ENCODE assay signal across 1 cellular context in the genomic region with DNA sequence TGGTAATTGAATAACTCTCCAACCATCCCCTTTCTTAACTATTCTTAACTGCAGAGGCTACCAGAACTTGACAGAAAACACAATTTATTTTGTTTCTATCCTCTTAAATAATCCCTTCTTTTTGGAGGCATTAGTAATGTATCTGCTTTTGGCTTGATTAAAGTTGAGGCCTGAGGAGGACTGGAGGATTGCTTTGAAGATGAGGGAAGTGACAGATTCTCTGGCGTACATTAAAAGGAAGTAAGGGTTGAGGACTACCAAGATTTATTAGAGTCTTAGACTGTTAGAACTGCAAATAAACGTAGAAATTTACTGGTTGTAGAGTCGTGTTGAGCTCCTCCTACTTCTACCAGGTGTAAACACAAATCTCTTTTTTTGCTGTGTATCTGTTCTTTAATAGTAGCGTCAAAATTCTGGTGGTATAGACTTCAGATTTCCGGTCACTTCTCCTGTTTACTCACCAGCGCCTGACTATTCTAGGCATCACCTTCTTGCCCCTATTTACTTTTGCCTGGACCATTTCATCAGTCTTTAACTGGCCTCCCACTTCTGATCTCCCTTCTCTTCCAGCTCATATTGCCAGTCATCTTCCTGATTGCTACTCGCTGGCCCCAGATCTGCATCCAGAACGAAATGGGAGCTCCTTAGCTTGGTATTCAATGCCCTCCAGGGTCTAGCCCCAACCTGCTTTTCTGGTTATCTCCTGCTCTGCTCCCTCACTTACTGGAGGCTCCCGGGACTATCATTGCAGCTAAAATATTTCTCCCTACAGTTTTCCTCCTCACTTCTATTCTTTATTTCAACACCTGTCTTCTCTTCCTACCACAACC.
TF ChIP-seq lines count a peak whose summit lies in the region.

No MANE protein-coding gene starts in this region.

TF ChIP-seq in A549, 52 proteins besides CTCF, POLR2A, EP300 and RAD21 (continued from another document):
- TF ChIP-seq REST (IDR thresholded peaks at IDR 0.05): 0 out of 2 replicates have a peak, but pooled peaks have one; percentile 6
- TF ChIP-seq TP53 (CRISPR knock-in tag; IDR thresholded peaks at IDR 0.05): peak; percentile 87
- 0 out of 2 replicates have a peak, but pooled peaks have one; percentile 19 for TF ChIP-seq ZNF302 (CRISPR knock-in tag; IDR thresholded peaks at IDR 0.05)
- TF ChIP-seq ZFP36 (IDR thresholded peaks at IDR 0.05; ENCODE audit: borderline replicate concordance, partially characterized antibody): no peak
- TF ChIP-seq, protein P1, sequence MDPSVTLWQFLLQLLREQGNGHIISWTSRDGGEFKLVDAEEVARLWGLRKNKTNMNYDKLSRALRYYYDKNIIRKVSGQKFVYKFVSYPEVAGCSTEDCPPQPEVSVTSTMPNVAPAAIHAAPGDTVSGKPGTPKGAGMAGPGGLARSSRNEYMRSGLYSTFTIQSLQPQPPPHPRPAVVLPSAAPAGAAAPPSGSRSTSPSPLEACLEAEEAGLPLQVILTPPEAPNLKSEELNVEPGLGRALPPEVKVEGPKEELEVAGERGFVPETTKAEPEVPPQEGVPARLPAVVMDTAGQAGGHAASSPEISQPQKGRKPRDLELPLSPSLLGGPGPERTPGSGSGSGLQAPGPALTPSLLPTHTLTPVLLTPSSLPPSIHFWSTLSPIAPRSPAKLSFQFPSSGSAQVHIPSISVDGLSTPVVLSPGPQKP (IDR thresholded peaks at IDR 0.05; ENCODE audit: low read depth, low read length): no peak
- TF ChIP-seq PHF8 (IDR thresholded peaks at IDR 0.05; ENCODE audit: borderline replicate concordance, low read depth): no peak
- TF ChIP-seq GATA3 (IDR thresholded peaks at IDR 0.05; ENCODE audit: borderline replicate concordance): 0 out of 2 replicates have a peak, but pooled peaks have one; percentile 45
- no peak for TF ChIP-seq KDM1A (IDR thresholded peaks at IDR 0.05; ENCODE audit: low read depth)
- TF ChIP-seq CBX8 (IDR thresholded peaks at IDR 0.05): no peak
- TF ChIP-seq, protein P2, sequence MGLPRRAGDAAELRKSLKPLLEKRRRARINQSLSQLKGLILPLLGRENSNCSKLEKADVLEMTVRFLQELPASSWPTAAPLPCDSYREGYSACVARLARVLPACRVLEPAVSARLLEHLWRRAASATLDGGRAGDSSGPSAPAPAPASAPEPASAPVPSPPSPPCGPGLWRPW (IDR thresholded peaks at IDR 0.05): no peak
- TF ChIP-seq, protein P3, sequence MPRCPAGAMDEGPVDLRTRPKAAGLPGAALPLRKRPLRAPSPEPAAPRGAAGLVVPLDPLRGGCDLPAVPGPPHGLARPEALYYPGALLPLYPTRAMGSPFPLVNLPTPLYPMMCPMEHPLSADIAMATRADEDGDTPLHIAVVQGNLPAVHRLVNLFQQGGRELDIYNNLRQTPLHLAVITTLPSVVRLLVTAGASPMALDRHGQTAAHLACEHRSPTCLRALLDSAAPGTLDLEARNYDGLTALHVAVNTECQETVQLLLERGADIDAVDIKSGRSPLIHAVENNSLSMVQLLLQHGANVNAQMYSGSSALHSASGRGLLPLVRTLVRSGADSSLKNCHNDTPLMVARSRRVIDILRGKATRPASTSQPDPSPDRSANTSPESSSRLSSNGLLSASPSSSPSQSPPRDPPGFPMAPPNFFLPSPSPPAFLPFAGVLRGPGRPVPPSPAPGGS (IDR thresholded peaks at IDR 0.05): no peak
- TF ChIP-seq CEBPB (IDR thresholded peaks at IDR 0.05): no peak
- no peak for TF ChIP-seq MYC (IDR thresholded peaks at IDR 0.05; ENCODE audit: borderline replicate concordance, low read length)
- no peak for TF ChIP-seq ZSCAN20 (CRISPR knock-in tag; IDR thresholded peaks at IDR 0.05)
- TF ChIP-seq FOSL2 (IDR thresholded peaks at IDR 0.05): no peak
- 0 out of 2 replicates have a peak, but pooled peaks have one; percentile 14 for TF ChIP-seq FOSL2 (CRISPR knock-in tag; IDR thresholded peaks at IDR 0.05)
- no peak for TF ChIP-seq SMC3 (IDR thresholded peaks at IDR 0.05)
- peak; percentile 95 for TF ChIP-seq HOXA7 (CRISPR knock-in tag; IDR thresholded peaks at IDR 0.05)
- peak; percentile 81 for TF ChIP-seq FOSB (CRISPR knock-in tag; IDR thresholded peaks at IDR 0.05)
- no peak for TF ChIP-seq ZC3H11A (IDR thresholded peaks at IDR 0.05)
- TF ChIP-seq CHD2 (IDR thresholded peaks at IDR 0.05; ENCODE audit: low read length, partially characterized antibody): no peak
- no peak for TF ChIP-seq RARB (CRISPR knock-in tag; IDR thresholded peaks at IDR 0.05)
- TF ChIP-seq, protein P4, sequence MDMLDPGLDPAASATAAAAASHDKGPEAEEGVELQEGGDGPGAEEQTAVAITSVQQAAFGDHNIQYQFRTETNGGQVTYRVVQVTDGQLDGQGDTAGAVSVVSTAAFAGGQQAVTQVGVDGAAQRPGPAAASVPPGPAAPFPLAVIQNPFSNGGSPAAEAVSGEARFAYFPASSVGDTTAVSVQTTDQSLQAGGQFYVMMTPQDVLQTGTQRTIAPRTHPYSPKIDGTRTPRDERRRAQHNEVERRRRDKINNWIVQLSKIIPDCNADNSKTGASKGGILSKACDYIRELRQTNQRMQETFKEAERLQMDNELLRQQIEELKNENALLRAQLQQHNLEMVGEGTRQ (IDR thresholded peaks at IDR 0.05): no peak
- TF ChIP-seq NR3C1 (IDR thresholded peaks at IDR 0.05): no peak
- TF ChIP-seq EHMT2 (IDR thresholded peaks at IDR 0.05; ENCODE audit: low read depth): no peak
- TF ChIP-seq, protein P5, sequence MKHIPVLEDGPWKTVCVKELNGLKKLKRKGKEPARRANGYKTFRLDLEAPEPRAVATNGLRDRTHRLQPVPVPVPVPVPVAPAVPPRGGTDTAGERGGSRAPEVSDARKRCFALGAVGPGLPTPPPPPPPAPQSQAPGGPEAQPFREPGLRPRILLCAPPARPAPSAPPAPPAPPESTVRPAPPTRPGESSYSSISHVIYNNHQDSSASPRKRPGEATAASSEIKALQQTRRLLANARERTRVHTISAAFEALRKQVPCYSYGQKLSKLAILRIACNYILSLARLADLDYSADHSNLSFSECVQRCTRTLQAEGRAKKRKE (CRISPR knock-in tag; IDR thresholded peaks at IDR 0.05; ENCODE audit: low read depth): no peak
- TF ChIP-seq NFE2L2 (conservative IDR thresholded peaks at IDR 0.05; ENCODE audit: low read length): no peak
- no peak for TF ChIP-seq RCOR1 (IDR thresholded peaks at IDR 0.05; ENCODE audit: low read depth, low read length)
- peak; percentile 87; the same call in 1 of the 2 replicates for TF ChIP-seq POLR2AphosphoS2 (conservative IDR thresholded peaks at IDR 0.05; ENCODE audit: low read length)
- no peak for TF ChIP-seq BHLHE40 (IDR thresholded peaks at IDR 0.05; ENCODE audit: low read depth, low read length)
- peak; percentile 41 to 68; a peak in 3 of 5 replicates for TF ChIP-seq JUN (IDR thresholded peaks at IDR 0.05)
- TF ChIP-seq MAFK (IDR thresholded peaks at IDR 0.05; ENCODE audit: partially characterized antibody): no peak
- TF ChIP-seq ESRRA (IDR thresholded peaks at IDR 0.05; ENCODE audit: borderline replicate concordance, low read length): no peak
- TF ChIP-seq NPAS2 (CRISPR knock-in tag; IDR thresholded peaks at IDR 0.05; ENCODE audit: borderline replicate concordance): no peak
- no peak for TF ChIP-seq MAZ (IDR thresholded peaks at IDR 0.05; ENCODE audit: borderline replicate concordance, low read depth, low read length)
- no peak for TF ChIP-seq KDM5A (IDR thresholded peaks at IDR 0.05)
- TF ChIP-seq PBX3 (IDR thresholded peaks at IDR 0.05): no peak
- no peak for TF ChIP-seq E2F6 (IDR thresholded peaks at IDR 0.05; ENCODE audit: borderline replicate concordance, low read depth)
- TF ChIP-seq HOXB5 (CRISPR knock-in tag; IDR thresholded peaks at IDR 0.05): no peak
